Comparison of ENCODE assay signal across 32 cellular contexts in genomic region chr2:54615832-54616534, GRCh38.
DNase-seq lines count a peak whose midpoint lies in the region; ATAC-seq and TF ChIP-seq lines count a peak whose summit lies in the region.
"Had no signal": no experiment of that assay in that cellular context is flagged by ENCODE, and none has a peak within 500 bp of the region (broad histone marks: within the 10 kb centered on the region; RNA-seq: fewer than 3 reads in every experiment).

No MANE protein-coding gene starts in this region.

- no peak overlapping the region for H3K4me3 Mint-ChIP-seq in CD4-positive, alpha-beta memory T cell
- no peak overlapping the region for H3K4me3 Mint-ChIP-seq in naive thymus-derived CD8-positive, alpha-beta T cell
- H3K4me3 Mint-ChIP-seq in immature natural killer cell: no peak overlapping the region
- H3K4me3 Mint-ChIP-seq: effector memory CD8-positive, alpha-beta T cell; H9; stimulated activated naive CD8-positive, alpha-beta T cell treated with anti-CD3 and anti-CD28 coated beads, Interleukin-15, amount 100 ng/mL, for 72 hours; T-helper 17 cell had no signal

- H3K4me3 ChIP-seq in BLaER1 (no peak overlapping the region), heart left ventricle (no peak overlapping the region)
- no peak overlapping the region for H3K4me3 ChIP-seq in CD4-positive, alpha-beta memory T cell (ENCODE audit: low read length in 2 of 2)
- H3K4me3 ChIP-seq: lower lobe of right lung, mucosa of descending colon, pancreas, thyroid gland, vagina had no signal

- CTCF ChIA-PET in CD4-positive, alpha-beta memory T cell (lab: Charles Lee; ENCODE audit: partially characterized antibody): interaction anchor here (0.8 to 2.0 kb wide), 5 partner anchors 10 to 92 kb away, joined by 3 to 11 read pairs (median 3); no protein-coding TSS in a partner anchor

- H3K9me3 ChIP-seq in BLaER1 (no peaks in the 10 kb centered on the region), heart left ventricle (no peaks in the 10 kb centered on the region)
- no peaks in the 10 kb centered on the region for H3K9me3 ChIP-seq in CD4-positive, alpha-beta memory T cell (ENCODE audit: control insufficient read depth in 1 of 2, low read length in 2 of 2)
- H3K9me3 ChIP-seq: BE2C, lower lobe of right lung, mucosa of descending colon, pancreas, SK-N-SH, thyroid gland, vagina had no signal

- no peaks in the 10 kb centered on the region for H3K27me3 Mint-ChIP-seq in CD4-positive, alpha-beta memory T cell
- no peaks in the 10 kb centered on the region for H3K27me3 Mint-ChIP-seq in naive thymus-derived CD8-positive, alpha-beta T cell
- H3K27me3 Mint-ChIP-seq in immature natural killer cell (ENCODE audit: low read depth in 3 of 3): no peaks in the 10 kb centered on the region
- H3K27me3 Mint-ChIP-seq: effector memory CD8-positive, alpha-beta T cell; stimulated activated naive CD8-positive, alpha-beta T cell treated with anti-CD3 and anti-CD28 coated beads, Interleukin-15, amount 100 ng/mL, for 72 hours; T-helper 17 cell had no signal

- H3K36me3 Mint-ChIP-seq in CD4-positive, alpha-beta memory T cell: peaks cover 53 to 81% of the 10 kb centered on the region in 2 donors
- peaks cover 0 to 89% (median 29%) of the 10 kb centered on the region in 3 donors for H3K36me3 Mint-ChIP-seq in naive thymus-derived CD8-positive, alpha-beta T cell
- peaks cover 10 to 36% (median 34%) of the 10 kb centered on the region in 3 donors for H3K36me3 Mint-ChIP-seq in immature natural killer cell

- H3K9ac ChIP-seq in BLaER1: no peak overlapping the region
- H3K9ac ChIP-seq: KMS-11, SK-N-SH had no signal

- H3K27ac ChIP-seq in BLaER1 (peak overlapping the region; percentile 22; the same call in 1 of the 2 replicates), heart left ventricle (peak overlapping the region in 8 of 12 donors; percentile 9 to 78 (median 64))
- no peak overlapping the region for H3K27ac ChIP-seq in CD4-positive, alpha-beta memory T cell (ENCODE audit: low read depth, low read length)
- H3K27ac ChIP-seq: HL-60, KMS-11, lower lobe of right lung, pancreas, vagina had no signal

- peaks cover 31 to 59% (median 38%) of the 10 kb centered on the region in 4 donors for H3K4me1 Mint-ChIP-seq in CD4-positive, alpha-beta memory T cell
- H3K4me1 Mint-ChIP-seq in naive thymus-derived CD8-positive, alpha-beta T cell: peaks cover 30 to 72% (median 52%) of the 10 kb centered on the region in 4 donors
- H3K4me1 Mint-ChIP-seq in immature natural killer cell: peaks cover 7 to 40% of the 10 kb centered on the region in 2 donors

- no peak for TF ChIP-seq POLR2A in heart left ventricle (IDR thresholded peaks at IDR 0.05)

- H3K27me3 ChIP-seq in BLaER1 (no peaks in the 10 kb centered on the region), heart left ventricle (no peaks in the 10 kb centered on the region)
- no peaks in the 10 kb centered on the region for H3K27me3 ChIP-seq in CD4-positive, alpha-beta memory T cell (ENCODE audit: insufficient read depth, low read length)
- H3K27me3 ChIP-seq: BE2C, pancreas, thyroid gland, vagina had no signal

- ATAC-seq in heart left ventricle: peak in 3 of 4 donors; percentile 21 to 60 (median 35)
- ATAC-seq in naive thymus-derived CD8-positive, alpha-beta T cell: no peak
- ATAC-seq: effector memory CD8-positive, alpha-beta T cell; lower lobe of right lung; mucosa of descending colon; pancreas; stimulated activated naive CD8-positive, alpha-beta T cell treated with anti-CD3 and anti-CD28 coated beads, Interleukin-15, amount 100 ng/mL, for 72 hours; T-helper 17 cell had no signal

- POLR2A ChIA-PET in CD4-positive, alpha-beta memory T cell (lab: Charles Lee; ENCODE audit: partially characterized antibody): interaction anchor here (0.6 to 1.9 kb wide), 4 partner anchors 35 to 58 kb away, joined by 3 to 5 read pairs (median 4); no protein-coding TSS in a partner anchor
- POLR2A ChIA-PET in naive thymus-derived CD8-positive, alpha-beta T cell (lab: Charles Lee): interaction anchor here (0.9 to 1.5 kb wide), 4 partner anchors 36 to 58 kb away, joined by 3 to 5 read pairs (median 4); no protein-coding TSS in a partner anchor

- peaks cover 99% of the 10 kb centered on the region for H3K4me1 ChIP-seq in BLaER1
- H3K4me1 ChIP-seq in CD4-positive, alpha-beta memory T cell (ENCODE audit: insufficient read depth, low read length): peaks cover 17% of the 10 kb centered on the region
- H3K4me1 ChIP-seq in heart left ventricle: peaks cover 28 to 100% (median 93%) of the 10 kb centered on the region in 12 donors
- H3K4me1 ChIP-seq: BE2C had no signal

- peaks cover 72% of the 10 kb centered on the region for H4K20me1 ChIP-seq in BLaER1

- H3K36me3 ChIP-seq in BLaER1: peaks cover 94% of the 10 kb centered on the region
- peaks cover 56% of the 10 kb centered on the region for H3K36me3 ChIP-seq in CD4-positive, alpha-beta memory T cell (ENCODE audit: insufficient read depth, low read length)
- peaks cover 0 to 86% (median 69%) of the 10 kb centered on the region in 9 donors for H3K36me3 ChIP-seq in heart left ventricle

- TF ChIP-seq CTCF in heart left ventricle (IDR thresholded peaks at IDR 0.05): no peak

- no peak for DNase-seq in CD4-positive, alpha-beta memory T cell
- no peak for DNase-seq in heart left ventricle
- no peak for DNase-seq in naive thymus-derived CD8-positive, alpha-beta T cell
- no peak for DNase-seq in activated CD8-positive, alpha-beta memory T cell treated with anti-CD3 and anti-CD28 coated beads, Interleukin-2, amount 50 U/mL, for 48 hours
- no peak for DNase-seq in posterior cingulate gyrus
- DNase-seq in immature natural killer cell: no peak
- DNase-seq: activated CD4-positive, alpha-beta T cell treated with anti-CD3 and anti-CD28 coated beads, Interleukin-2, amount 50 U/mL, for 48 hours; activated CD8-positive, alpha-beta memory T cell treated with anti-CD3 and anti-CD28 coated beads, Interleukin-2, amount 50 U/mL, for 4 hours; activated gamma-delta T cell; BE2C; central memory CD4-positive, alpha-beta T cell; DMS79 treated with DMSO at 0.1 percent for 48 hours; effector memory CD8-positive, alpha-beta T cell; erythroblast; GDM1; H9; kidney; lower lobe of right lung; MM.1S; mucosa of descending colon; NCI-H2081; NCI-H526; pancreas; SK-N-SH; stimulated activated CD4-positive, alpha-beta T cell treated with anti-CD3 and anti-CD28 coated beads, Interleukin-1b, Interleukin-23, amount 100 ng/mL, for 48 hours; stimulated activated naive CD8-positive, alpha-beta T cell treated with anti-CD3 and anti-CD28 coated beads, Interleukin-15, amount 100 ng/mL, for 72 hours; T-helper 17 cell; thyroid gland had no signal

- peaks cover 0 to 2% (median 0%) of the 10 kb centered on the region in 8 donors for H3K9me3 Mint-ChIP-seq in CD4-positive, alpha-beta memory T cell
- H3K9me3 Mint-ChIP-seq in naive thymus-derived CD8-positive, alpha-beta T cell: no peaks in the 10 kb centered on the region
- H3K9me3 Mint-ChIP-seq in immature natural killer cell: no peaks in the 10 kb centered on the region
- H3K9me3 Mint-ChIP-seq: effector memory CD8-positive, alpha-beta T cell; H9; stimulated activated naive CD8-positive, alpha-beta T cell treated with anti-CD3 and anti-CD28 coated beads, Interleukin-15, amount 100 ng/mL, for 72 hours had no signal

- H3K4me2 ChIP-seq in BLaER1: peak overlapping the region; percentile 39
- H3K4me2 ChIP-seq: KMS-11, SK-N-SH had no signal

- 37 to 54% (median 49%) methylated on average over 5 of the region's 5 CpGs for WGBS in heart left ventricle, 4 donors

- peak overlapping the region in 6 of 7 donors; percentile 7 to 79 (median 48) for H3K27ac Mint-ChIP-seq in CD4-positive, alpha-beta memory T cell
- peak overlapping the region in 7 of 10 donors; percentile 2 to 74 (median 43) for H3K27ac Mint-ChIP-seq in naive thymus-derived CD8-positive, alpha-beta T cell
- H3K27ac Mint-ChIP-seq in immature natural killer cell: peak overlapping the region in 3 of 6 donors; percentile 12 to 59 (median 50)
- H3K27ac Mint-ChIP-seq: H9, T-helper 17 cell had no signal

- intact Hi-C loops in CD4-positive, alpha-beta memory T cell (cut with micrococcal nuclease): loop anchor here (5.0 kb wide), 1 partner anchor 94 kb away; no protein-coding TSS in a partner anchor
- intact Hi-C loops in heart left ventricle (cut with DNase I) (loop anchor here in 1 of 10 donors (5.0 kb wide), 1 partner anchor 89 kb away; no protein-coding TSS in a partner anchor), posterior cingulate gyrus (cut with DNase I) (no loop called here)

Comparison
In these comparisons a context has a peak if more than half of its experiments do, and no peak if none do; other contexts are left out.
1. ATAC-seq: peak in heart left ventricle (3 of 4); none in naive thymus-derived CD8-positive, alpha-beta T cell (0 of 2).